In the genomic region with DNA sequence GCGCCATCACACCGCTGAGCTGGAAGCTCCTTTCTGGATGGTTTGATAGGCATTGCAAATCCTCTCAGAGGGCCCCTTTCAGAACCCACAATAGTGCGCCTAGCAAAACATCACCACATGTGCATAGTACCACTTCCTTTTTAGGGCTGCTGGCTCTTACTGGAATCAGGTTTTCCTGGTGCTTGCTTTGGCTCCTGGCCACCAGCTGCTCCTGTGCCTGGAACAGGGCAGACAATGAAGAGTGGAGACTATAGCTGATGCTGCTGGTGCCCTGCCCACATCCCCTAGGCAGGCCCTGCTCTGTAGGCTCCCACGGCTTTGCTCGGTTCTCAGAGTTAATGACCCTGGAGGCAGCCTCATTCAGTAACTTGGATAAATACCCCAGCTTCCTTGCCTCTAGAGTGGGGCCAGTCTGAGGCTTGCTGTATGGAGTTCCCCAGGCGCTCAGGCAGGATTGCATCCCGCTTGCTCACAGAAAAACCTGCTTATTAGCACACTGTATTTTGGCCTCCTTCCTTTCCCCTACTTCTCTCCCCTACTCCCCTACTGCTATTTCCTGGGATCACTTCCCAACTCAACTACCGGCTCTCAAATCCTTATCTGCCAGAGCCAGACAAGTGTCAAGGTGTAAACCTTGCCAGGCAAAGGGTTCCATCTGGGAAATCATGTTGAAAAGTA, we compare ENCODE assay signal across 18 cellular contexts.
DNase-seq lines count a peak whose midpoint lies in the region; ATAC-seq and TF ChIP-seq lines count a peak whose summit lies in the region.
"Had no signal": no experiment of that assay in that cellular context is flagged by ENCODE, and none has a peak within 500 bp of the region (broad histone marks: within the 10 kb centered on the region; RNA-seq: fewer than 3 reads in every experiment).

No MANE protein-coding gene starts in this region.

- no peak overlapping the region for H3K4me3 Mint-ChIP-seq in activated naive CD4-positive, alpha-beta T cell treated with anti-CD3 and anti-CD28 coated beads, Interleukin-2, amount 10 ng/mL, durations not matched to agents 7 days and 5 days
- no peak overlapping the region for H3K4me3 Mint-ChIP-seq in CD8-positive, alpha-beta T cell
- H3K4me3 Mint-ChIP-seq: activated naive CD4-positive, alpha-beta T cell treated with anti-CD3 and anti-CD28 coated beads, Interleukin-2, amount 50 U/mL, for 24 hours; CD8-positive, alpha-beta memory T cell; naive thymus-derived CD4-positive, alpha-beta T cell; T-cell had no signal

- H3K9me3 ChIP-seq in SJCRH30 (replicated peaks), result no peaks in the 10 kb centered on the region
- H3K9me3 ChIP-seq in left ventricle myocardium inferior (replicated peaks), result no peaks in the 10 kb centered on the region
- no peaks in the 10 kb centered on the region for H3K9me3 ChIP-seq in smooth muscle cell (replicated peaks; ENCODE audit: low read depth)
- H3K9me3 ChIP-seq in CD8-positive, alpha-beta T cell (ENCODE audit: low read length), result no peaks in the 10 kb centered on the region
- H3K9me3 ChIP-seq: A549, stomach had no signal

- no peak overlapping the region for H3K9ac ChIP-seq in smooth muscle cell (ENCODE audit: low read depth)

- CTCF ChIA-PET in activated naive CD4-positive, alpha-beta T cell treated with anti-CD3 and anti-CD28 coated beads, Interleukin-2, amount 10 ng/mL, durations not matched to agents 7 days and 5 days (lab: Charles Lee), result no interaction called here
- CTCF ChIA-PET in CD8-positive, alpha-beta T cell (lab: Charles Lee), result no interaction called here

- no peak for ATAC-seq in CD8-positive, alpha-beta T cell
- ATAC-seq: A549; activated CD4-positive, CD25-positive, alpha-beta regulatory T cell treated with anti-CD3 and anti-CD28 coated beads, Interleukin-2, amount 50 U/mL, for 24 hours; naive thymus-derived CD4-positive, alpha-beta T cell; T-cell had no signal

- no peaks in the 10 kb centered on the region for H3F3A ChIP-seq in smooth muscle cell (ENCODE audit: low read depth)

- no peak for TF ChIP-seq CTCF in left ventricle myocardium inferior (IDR thresholded peaks at IDR 0.05; ENCODE audit: borderline replicate concordance)
- no peak for TF ChIP-seq CTCF in smooth muscle cell (IDR thresholded peaks at IDR 0.05; ENCODE audit: borderline replicate concordance, insufficient read depth, poor library complexity, severe bottlenecking)
- TF ChIP-seq CTCF in CD8-positive, alpha-beta T cell (IDR thresholded peaks at IDR 0.05), result no peak

- peak overlapping the region; percentile 36 for H3K4me3 ChIP-seq in SJCRH30
- no peak overlapping the region for H3K4me3 ChIP-seq in left ventricle myocardium inferior
- no peak overlapping the region for H3K4me3 ChIP-seq in smooth muscle cell
- no peak overlapping the region for H3K4me3 ChIP-seq in CD8-positive, alpha-beta T cell (ENCODE audit: low read depth, low read length)
- H3K4me3 ChIP-seq: A549, cardiac muscle cell, stomach had no signal

- no peaks in the 10 kb centered on the region for H3K36me3 Mint-ChIP-seq in activated naive CD4-positive, alpha-beta T cell treated with anti-CD3 and anti-CD28 coated beads, Interleukin-2, amount 10 ng/mL, durations not matched to agents 7 days and 5 days
- H3K36me3 Mint-ChIP-seq in CD8-positive, alpha-beta T cell, result no peaks in the 10 kb centered on the region
- H3K36me3 Mint-ChIP-seq: activated naive CD4-positive, alpha-beta T cell treated with anti-CD3 and anti-CD28 coated beads, Interleukin-2, amount 50 U/mL, for 24 hours; CD8-positive, alpha-beta memory T cell; naive thymus-derived CD4-positive, alpha-beta T cell; T-cell had no signal

- intact Hi-C loops in left ventricle myocardium inferior (cut with micrococcal nuclease), result no loop called here
- intact Hi-C loops in CD8-positive, alpha-beta T cell (cut with DNase I, micrococcal nuclease), result no loop called here

- no peaks in the 10 kb centered on the region for H3K27me3 ChIP-seq in SJCRH30
- no peaks in the 10 kb centered on the region for H3K27me3 ChIP-seq in left ventricle myocardium inferior (ENCODE audit: low read depth)
- H3K27me3 ChIP-seq in smooth muscle cell (ENCODE audit: low read depth), result peaks cover 18% of the 10 kb centered on the region
- no peaks in the 10 kb centered on the region for H3K27me3 ChIP-seq in CD8-positive, alpha-beta T cell (ENCODE audit: insufficient read depth, low read length)
- H3K27me3 ChIP-seq: cardiac muscle cell, stomach had no signal

- no peak overlapping the region for H2AFZ ChIP-seq in smooth muscle cell (ENCODE audit: low read depth)

- peak overlapping the region; percentile 74 for H3K4me2 ChIP-seq in smooth muscle cell
- H3K4me2 ChIP-seq: A549 had no signal

- no peaks in the 10 kb centered on the region for H3K4me1 Mint-ChIP-seq in activated naive CD4-positive, alpha-beta T cell treated with anti-CD3 and anti-CD28 coated beads, Interleukin-2, amount 10 ng/mL, durations not matched to agents 7 days and 5 days
- H3K4me1 Mint-ChIP-seq in CD8-positive, alpha-beta T cell (ENCODE audit: low read depth), result no peaks in the 10 kb centered on the region
- H3K4me1 Mint-ChIP-seq: activated naive CD4-positive, alpha-beta T cell treated with anti-CD3 and anti-CD28 coated beads, Interleukin-2, amount 50 U/mL, for 24 hours; CD8-positive, alpha-beta memory T cell; naive thymus-derived CD4-positive, alpha-beta T cell; T-cell had no signal

- no peak overlapping the region for H3K27ac Mint-ChIP-seq in activated naive CD4-positive, alpha-beta T cell treated with anti-CD3 and anti-CD28 coated beads, Interleukin-2, amount 10 ng/mL, durations not matched to agents 7 days and 5 days
- no peak overlapping the region for H3K27ac Mint-ChIP-seq in CD8-positive, alpha-beta T cell
- H3K27ac Mint-ChIP-seq: activated naive CD4-positive, alpha-beta T cell treated with anti-CD3 and anti-CD28 coated beads, Interleukin-2, amount 50 U/mL, for 24 hours; CD8-positive, alpha-beta memory T cell; naive thymus-derived CD4-positive, alpha-beta T cell; T-cell had no signal

- POLR2A ChIA-PET in CD8-positive, alpha-beta T cell (lab: Charles Lee), result no interaction called here

- H3K9me3 Mint-ChIP-seq in activated naive CD4-positive, alpha-beta T cell treated with anti-CD3 and anti-CD28 coated beads, Interleukin-2, amount 10 ng/mL, durations not matched to agents 7 days and 5 days, result peaks cover under 1% of the 10 kb centered on the region
- no peaks in the 10 kb centered on the region for H3K9me3 Mint-ChIP-seq in CD8-positive, alpha-beta T cell
- H3K9me3 Mint-ChIP-seq: activated naive CD4-positive, alpha-beta T cell treated with anti-CD3 and anti-CD28 coated beads, Interleukin-2, amount 50 U/mL, for 24 hours had no signal

- no peaks in the 10 kb centered on the region for H3K36me3 ChIP-seq in SJCRH30
- no peaks in the 10 kb centered on the region for H3K36me3 ChIP-seq in left ventricle myocardium inferior
- no peaks in the 10 kb centered on the region for H3K36me3 ChIP-seq in smooth muscle cell (ENCODE audit: low read depth)
- no peaks in the 10 kb centered on the region for H3K36me3 ChIP-seq in CD8-positive, alpha-beta T cell (ENCODE audit: insufficient read depth, low read length)
- H3K36me3 ChIP-seq: cardiac muscle cell, stomach had no signal

- WGBS in smooth muscle cell (ENCODE audit: low lambda C conversion rate), result 52% methylated on average over 8 of the region's 8 CpGs

- H3K79me2 ChIP-seq in smooth muscle cell (ENCODE audit: low read depth), result no peaks in the 10 kb centered on the region

- DNase-seq in DMS53 (lab: John Stamatoyannopoulos, UW) (peak; percentile 6), DMS53 treated with DMSO at 0.1 percent for 48 hours (lab: John Stamatoyannopoulos, UW; ENCODE audit: unreplicated experiment) (no peak), SJCRH30 (peak; percentile 93 to 97), left ventricle myocardium inferior (no peak), smooth muscle cell (lab: John Stamatoyannopoulos, UW; ENCODE audit: unreplicated experiment) (no peak), Ammon's horn (ENCODE audit: low spot score) (no peak)
- no peak for DNase-seq in activated naive CD4-positive, alpha-beta T cell treated with anti-CD3 and anti-CD28 coated beads, Interleukin-2, amount 10 ng/mL, durations not matched to agents 7 days and 5 days
- no peak for DNase-seq in CD8-positive, alpha-beta T cell
- DNase-seq: activated CD8-positive, alpha-beta memory T cell treated with anti-CD3 and anti-CD28 coated beads, Interleukin-2, amount 50 U/mL, for 4 hours; CD8-positive, alpha-beta memory T cell; glutamatergic neuron; naive thymus-derived CD4-positive, alpha-beta T cell; stomach; T-cell had no signal

- H3K4me1 ChIP-seq in SJCRH30, result peaks cover 34% of the 10 kb centered on the region
- peaks cover 31% of the 10 kb centered on the region for H3K4me1 ChIP-seq in left ventricle myocardium inferior
- H3K4me1 ChIP-seq in smooth muscle cell (ENCODE audit: low read depth), result peaks cover 21% of the 10 kb centered on the region
- H3K4me1 ChIP-seq in CD8-positive, alpha-beta T cell (ENCODE audit: insufficient read depth, low read length), result no peaks in the 10 kb centered on the region
- H3K4me1 ChIP-seq: A549 had no signal

- peak overlapping the region; percentile 91 for H3K27ac ChIP-seq in SJCRH30
- peak overlapping the region; percentile 25 for H3K27ac ChIP-seq in left ventricle myocardium inferior (replicated peaks)
- no peak overlapping the region for H3K27ac ChIP-seq in smooth muscle cell (ENCODE audit: low read depth)
- H3K27ac ChIP-seq in CD8-positive, alpha-beta T cell (ENCODE audit: low read depth, low read length), result no peak overlapping the region
- H3K27ac ChIP-seq: A549, cardiac muscle cell had no signal

- H4K20me1 ChIP-seq in smooth muscle cell (ENCODE audit: low read depth), result no peaks in the 10 kb centered on the region

- no peaks in the 10 kb centered on the region for H3K27me3 Mint-ChIP-seq in activated naive CD4-positive, alpha-beta T cell treated with anti-CD3 and anti-CD28 coated beads, Interleukin-2, amount 10 ng/mL, durations not matched to agents 7 days and 5 days
- H3K27me3 Mint-ChIP-seq in CD8-positive, alpha-beta T cell (ENCODE audit: low read depth), result peaks cover 3% of the 10 kb centered on the region
- H3K27me3 Mint-ChIP-seq: activated naive CD4-positive, alpha-beta T cell treated with anti-CD3 and anti-CD28 coated beads, Interleukin-2, amount 50 U/mL, for 24 hours had no signal

Comparison
In these comparisons a context has a peak if more than half of its experiments do, and no peak if none do; other contexts are left out.
1. DNase-seq: peak in DMS53 (single experiment) and SJCRH30 (2 of 2); none in DMS53 treated with DMSO at 0.1 percent for 48 hours (single experiment), left ventricle myocardium inferior (single experiment), smooth muscle cell (single experiment), activated naive CD4-positive, alpha-beta T cell treated with anti-CD3 and anti-CD28 coated beads, Interleukin-2, amount 10 ng/mL, durations not matched to agents 7 days and 5 days (single experiment), Ammon's horn (single experiment) and CD8-positive, alpha-beta T cell (0 of 7).
2. H3K27ac ChIP-seq: peak in SJCRH30 (single experiment) and left ventricle myocardium inferior (single experiment); none in smooth muscle cell (single experiment) and CD8-positive, alpha-beta T cell (single experiment).